ENCODE assay signal across 20 cellular contexts in the genomic region with DNA sequence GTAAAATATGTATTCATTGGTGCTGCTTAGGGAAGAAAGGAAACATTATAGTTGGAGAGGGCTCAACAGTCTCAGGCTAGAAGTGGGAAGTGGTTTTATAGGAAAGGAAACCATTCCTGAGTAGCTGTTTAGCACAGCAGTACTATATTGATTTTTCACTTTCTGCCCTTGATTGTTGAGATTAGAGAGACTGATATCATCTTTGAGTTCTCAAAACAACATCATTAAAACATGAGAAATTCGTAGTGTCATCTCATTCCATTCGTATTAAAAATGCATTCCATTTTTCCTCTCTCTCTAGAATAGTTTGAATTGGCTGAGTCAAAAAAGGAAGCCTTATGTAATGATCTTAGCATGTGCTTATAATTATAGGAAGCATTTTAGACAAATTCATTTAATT.
DNase-seq lines count a peak whose midpoint lies in the region; ATAC-seq and TF ChIP-seq lines count a peak whose summit lies in the region.
"Had no signal": no experiment of that assay in that cellular context is flagged by ENCODE, and none has a peak within 500 bp of the region (broad histone marks: within the 10 kb centered on the region; RNA-seq: fewer than 3 reads in every experiment).

No MANE protein-coding gene starts in this region.

- in situ Hi-C loops in KBM-7 (cut with MboI; ENCODE audit: low pct_unique_long_range_greater_than_20kb, low sequenced_read_pairs) (no loop called here), brain microvascular endothelial cell (cut with HindIII; ENCODE audit: low pct_ligation_motif_present, low sequenced_read_pairs) (no loop called here)

- peak overlapping the region; percentile 8 for H3K27ac ChIP-seq in brain microvascular endothelial cell
- H3K27ac ChIP-seq: thoracic aorta, WERI-Rb-1 had no signal

- TF ChIP-seq CTCF in brain microvascular endothelial cell (IDR thresholded peaks at IDR 0.05; ENCODE audit: low read depth, low read length, missing control alignments): no peak

- H3K36me3 ChIP-seq in brain microvascular endothelial cell (replicated peaks): no peaks in the 10 kb centered on the region
- H3K36me3 ChIP-seq: thoracic aorta had no signal

- peak; percentile 85 for DNase-seq in EL
- DNase-seq in KBM-7: peak; percentile 46
- no peak for DNase-seq in brain microvascular endothelial cell
- peak; percentile 55 for DNase-seq in non-pigmented ciliary epithelial cell (ENCODE audit: low read depth)
- DNase-seq in NOMO-1 treated with dmso at 0.1 percent for 144 hours (lab: John Stamatoyannopoulos, UW; ENCODE audit: unreplicated experiment): no peak
- DNase-seq in DMS 273 treated with DMSO at 0.1 percent for 48 hours (lab: John Stamatoyannopoulos, UW): no peak
- DNase-seq in SKM-1 treated with dmso at 0.1 percent for 144 hours (lab: John Stamatoyannopoulos, UW; ENCODE audit: unreplicated experiment): no peak
- DNase-seq: activated CD4-positive, alpha-beta memory T cell treated with anti-CD3 and anti-CD28 coated beads, Interleukin-2, amount 10 ng/mL, durations not matched to agents 7 days and 5 days; activated naive CD4-positive, alpha-beta T cell treated with Interleukin-2 at 50 U/mL for 16 hours; activated T-cell treated with anti-CD3 and anti-CD28 coated beads, Interleukin-2, amount 50 U/mL, for 1 hour; aorta; DMS153; GOT3; left colon; NCI-H446; stimulated activated CD4-positive, alpha-beta T cell treated with anti-CD3 and anti-CD28 coated beads, Interleukin-12 subunit alpha, Interleukin-12 subunit beta, amount 100 ng/mL, for 4 hours; WERI-Rb-1 had no signal

- no peak for ATAC-seq in HG02610 (IDR thresholded peaks at IDR 0.05; ENCODE audit: unreplicated experiment)
- ATAC-seq: K562, left colon had no signal

- no peak overlapping the region for H3K4me3 ChIP-seq in brain microvascular endothelial cell (ENCODE audit: low read depth, low read length)
- H3K4me3 ChIP-seq: K562, thoracic aorta had no signal

- H3K27me3 ChIP-seq in brain microvascular endothelial cell (replicated peaks): no peaks in the 10 kb centered on the region

Comparison
In these comparisons a context has a peak if more than half of its experiments do, and no peak if none do; other contexts are left out.
1. DNase-seq: peak in EL (single experiment), KBM-7 (single experiment) and non-pigmented ciliary epithelial cell (single experiment); none in brain microvascular endothelial cell (single experiment), NOMO-1 treated with dmso at 0.1 percent for 144 hours (single experiment), DMS 273 treated with DMSO at 0.1 percent for 48 hours (single experiment) and SKM-1 treated with dmso at 0.1 percent for 144 hours (single experiment).